In the genomic region with DNA sequence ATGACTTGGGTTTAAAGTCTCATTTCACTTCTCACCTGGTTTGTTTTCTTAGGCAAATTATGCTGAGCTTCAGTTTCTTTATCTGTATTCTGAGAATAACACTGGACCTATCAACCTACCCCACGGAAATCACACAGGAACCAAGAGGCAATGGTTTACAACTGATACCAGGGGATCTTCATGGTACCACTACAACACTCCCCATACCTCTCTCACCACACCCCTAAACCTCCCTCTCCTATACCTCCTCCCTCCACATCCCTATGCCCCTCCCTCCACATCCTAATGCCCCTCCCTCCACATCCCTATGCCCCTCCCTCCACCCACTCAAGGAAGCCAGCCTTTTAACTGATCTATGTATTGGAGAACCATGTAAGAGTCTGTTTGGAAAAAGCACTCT, we compare ENCODE assay signal across 12 cellular contexts. TPM values are rescaled to one million over a fixed set of nuclear protein-coding genes. Genes with fewer than 3 reads are reported as not detected.
A peak's percentile ranks its signal among the peaks of the same experiment; 100 is the strongest.
DNase-seq lines count a peak whose midpoint lies in the region; ATAC-seq and FAIRE-seq lines count a peak whose summit lies in the region.
"Had no signal": no experiment of that assay in that cellular context is flagged by ENCODE, and none has a peak within 500 bp of the region (broad histone marks: within the 10 kb centered on the region; RNA-seq: fewer than 3 reads in every experiment).

No MANE protein-coding gene starts in this region.

- H3K36me3 Mint-ChIP-seq in activated naive CD4-positive, alpha-beta T cell treated with anti-CD3 and anti-CD28 coated beads, Interleukin-2, amount 10 ng/mL, durations not matched to agents 7 days and 5 days = peaks cover 32% of the 10 kb centered on the region

- no peaks in the 10 kb centered on the region for H3K9me3 Mint-ChIP-seq in activated naive CD4-positive, alpha-beta T cell treated with anti-CD3 and anti-CD28 coated beads, Interleukin-2, amount 10 ng/mL, durations not matched to agents 7 days and 5 days
- H3K9me3 Mint-ChIP-seq: HFFc6 had no signal

- no peak overlapping the region for H3K4me3 Mint-ChIP-seq in activated naive CD4-positive, alpha-beta T cell treated with anti-CD3 and anti-CD28 coated beads, Interleukin-2, amount 10 ng/mL, durations not matched to agents 7 days and 5 days
- H3K4me3 Mint-ChIP-seq: HFFc6 had no signal

- peak; percentile 0 for DNase-seq in COR-L47 (lab: John Stamatoyannopoulos, UW)
- peak; percentile 10 for DNase-seq in OCI-M1 (lab: John Stamatoyannopoulos, UW)
- no peak for DNase-seq in urothelium cell line (ENCODE audit: low spot score)
- no peak for DNase-seq in effector CD4-positive, alpha-beta T cell
- DNase-seq in activated naive CD4-positive, alpha-beta T cell treated with anti-CD3 and anti-CD28 coated beads, Interleukin-2, amount 10 ng/mL, durations not matched to agents 7 days and 5 days = no peak
- no peak for DNase-seq in dermis blood vessel endothelial cell
- DNase-seq: activated CD4-positive, alpha-beta T cell treated with anti-CD3 and anti-CD28 coated beads for 4 hours; HFFc6; stimulated activated CD4-positive, alpha-beta T cell treated with anti-CD3 and anti-CD28 coated beads, Interleukin-4, amount 100 ng/mL, for 4 hours had no signal

- CTCF ChIA-PET in activated naive CD4-positive, alpha-beta T cell treated with anti-CD3 and anti-CD28 coated beads, Interleukin-2, amount 10 ng/mL, durations not matched to agents 7 days and 5 days (lab: Charles Lee) = no interaction called here

- ATAC-seq in GM19043 (IDR thresholded peaks at IDR 0.05; ENCODE audit: low read depth, unreplicated experiment) (peak; percentile 83), HG02981 (IDR thresholded peaks at IDR 0.05; ENCODE audit: unreplicated experiment) (peak; percentile 81)

- no peaks in the 10 kb centered on the region for H3K27me3 Mint-ChIP-seq in activated naive CD4-positive, alpha-beta T cell treated with anti-CD3 and anti-CD28 coated beads, Interleukin-2, amount 10 ng/mL, durations not matched to agents 7 days and 5 days

- FAIRE-seq in urothelium cell line (lab: Jason Lieb, UNC) = no peak
- FAIRE-seq: frontal cortex had no signal

- no peak overlapping the region for H3K27ac Mint-ChIP-seq in activated naive CD4-positive, alpha-beta T cell treated with anti-CD3 and anti-CD28 coated beads, Interleukin-2, amount 10 ng/mL, durations not matched to agents 7 days and 5 days
- H3K27ac Mint-ChIP-seq: HFFc6 had no signal

- H3K4me1 Mint-ChIP-seq in activated naive CD4-positive, alpha-beta T cell treated with anti-CD3 and anti-CD28 coated beads, Interleukin-2, amount 10 ng/mL, durations not matched to agents 7 days and 5 days = no peaks in the 10 kb centered on the region

RNA-seq across cellular contexts. Expression of gene FAM204A, which starts 9.9 kb away (rescaled TPM):
- total RNA-seq in dermis blood vessel endothelial cell = 67.8 and 77.3 TPM in 2 replicates

Comparison
In these comparisons a context has a peak if more than half of its experiments do, and no peak if none do; other contexts are left out.
1. DNase-seq: peak in COR-L47 (single experiment) and OCI-M1 (single experiment); none in urothelium cell line (single experiment), effector CD4-positive, alpha-beta T cell (single experiment), activated naive CD4-positive, alpha-beta T cell treated with anti-CD3 and anti-CD28 coated beads, Interleukin-2, amount 10 ng/mL, durations not matched to agents 7 days and 5 days (single experiment) and dermis blood vessel endothelial cell (single experiment).